In genomic region chr6:88499845-88500699, GRCh38 we compare ENCODE assay signal across 14 cellular contexts.
DNase-seq lines count a peak whose midpoint lies in the region; ATAC-seq, FAIRE-seq and TF ChIP-seq lines count a peak whose summit lies in the region.
"Had no signal": no experiment of that assay in that cellular context is flagged by ENCODE, and none has a peak within 500 bp of the region (broad histone marks: within the 10 kb centered on the region; RNA-seq: fewer than 3 reads in every experiment).

No MANE protein-coding gene starts in this region.

- TF ChIP-seq POLR2A in HepG2 (IDR thresholded peaks at IDR 0.05; ENCODE audit: insufficient read depth in 1 of 2, low read depth in 2 of 2, low read length in 2 of 2) (no peak), esophagus squamous epithelium (IDR thresholded peaks at IDR 0.05) (no peak)

- H3K4me3 ChIP-seq in HepG2 (replicated peaks in 1 of 3; ENCODE audit: insufficient read depth in 1 of 3, low read depth in 2 of 3, low read length in 3 of 3) = no peak overlapping the region
- H3K4me3 ChIP-seq in esophagus squamous epithelium = no peak overlapping the region
- H3K4me3 ChIP-seq: gastrocnemius medialis had no signal

- FAIRE-seq in HepG2 (lab: Jason Lieb, UNC) = no peak

- no peak overlapping the region for H2AFZ ChIP-seq in HepG2 (ENCODE audit: low read length)

- DNase-seq in RPMI8226 (peak; percentile 23), HepG2 (ENCODE audit: low spot score) (no peak), GF-D8 (lab: John Stamatoyannopoulos, UW) (no peak), RKO (ENCODE audit: low spot score) (no peak), esophagus squamous epithelium (lab: John Stamatoyannopoulos, UW) (no peak)
- DNase-seq: AML-193; effector memory CD4-positive, alpha-beta T cell; gastrocnemius medialis; Kasumi-1; stimulated activated CD4-positive, alpha-beta T cell treated with anti-CD3 and anti-CD28 coated beads, Interleukin-2, amount 100 ng/mL, for 48 hours; stimulated activated naive CD4-positive, alpha-beta T cell had no signal

- H3K9me3 ChIP-seq in HepG2 (ENCODE audit: low read length) = no peaks in the 10 kb centered on the region
- H3K9me3 ChIP-seq in esophagus squamous epithelium = no peaks in the 10 kb centered on the region
- H3K9me3 ChIP-seq: gastrocnemius medialis had no signal

- TF ChIP-seq CTCF in HepG2 (CRISPR knock-in tag; IDR thresholded peaks at IDR 0.05) (no peak), esophagus squamous epithelium (IDR thresholded peaks at IDR 0.05) (no peak)

- H3K36me3 ChIP-seq in HepG2 (replicated peaks in 1 of 2; ENCODE audit: control insufficient read depth in 1 of 2, insufficient read depth in 2 of 2, low read length in 2 of 2) (no peaks in the 10 kb centered on the region), esophagus squamous epithelium (no peaks in the 10 kb centered on the region)
- H3K36me3 ChIP-seq: gastrocnemius medialis had no signal

- intact Hi-C loops in HepG2 (cut with micrococcal nuclease; ENCODE audit: unreplicated experiment) (no loop called here), esophagus squamous epithelium (cut with DNase I) (no loop called here)

- ATAC-seq in GM18861 (IDR thresholded peaks at IDR 0.05; ENCODE audit: unreplicated experiment) (peak; percentile 84), GM21529 (IDR thresholded peaks at IDR 0.05; ENCODE audit: unreplicated experiment) (peak; percentile 80), HG03135 (IDR thresholded peaks at IDR 0.05; ENCODE audit: unreplicated experiment) (peak; percentile 56), HepG2 (no peak)
- ATAC-seq: gastrocnemius medialis had no signal

- 25% methylated on average over 6 of the region's 7 CpGs for WGBS in HepG2 (ENCODE audit: low lambda C conversion rate)
- 55 to 76% methylated on average over 7 of the region's 7 CpGs for WGBS in esophagus squamous epithelium, 2 donors

- TF ChIP-seq EP300 in HepG2 (IDR thresholded peaks at IDR 0.05; ENCODE audit: low read depth in 2 of 2, low read length in 2 of 2) = no peak
- TF ChIP-seq EP300 in HepG2 (CRISPR knock-in tag; IDR thresholded peaks at IDR 0.05; ENCODE audit: borderline replicate concordance) = no peak

- H3K4me2 ChIP-seq in HepG2 (ENCODE audit: low read depth, low read length) = no peak overlapping the region

- no TSS peak for BruUV-seq in HepG2 (replicated peaks; lab: Mats Ljungman, UMichigan)

- POLR2A ChIA-PET in HepG2 (lab: Yijun Ruan, JAX) = no interaction called here

- H3K79me2 ChIP-seq in HepG2 (ENCODE audit: insufficient read depth, low read length) = no peaks in the 10 kb centered on the region

- H3K4me1 ChIP-seq in HepG2 (ENCODE audit: insufficient read depth, low read length) = no peaks in the 10 kb centered on the region
- H3K4me1 ChIP-seq in esophagus squamous epithelium = no peaks in the 10 kb centered on the region
- H3K4me1 ChIP-seq: gastrocnemius medialis had no signal

- no peak for TF ChIP-seq RAD21 in HepG2 (CRISPR knock-in tag; IDR thresholded peaks at IDR 0.05)

- no peak overlapping the region for H3K27ac ChIP-seq in HepG2 (ENCODE audit: extremely low read length, insufficient read depth, low read length)
- H3K27ac ChIP-seq in esophagus squamous epithelium = no peak overlapping the region
- H3K27ac ChIP-seq: gastrocnemius medialis had no signal

- peaks cover 1 to 15% of the 10 kb centered on the region in 2 experiments; a peak in 2 of 5 replicates for H3K27me3 ChIP-seq in HepG2 (ENCODE audit: control insufficient read depth in 1 of 2, insufficient read depth in 2 of 2, low read length in 2 of 2)
- H3K27me3 ChIP-seq in esophagus squamous epithelium = no peaks in the 10 kb centered on the region
- H3K27me3 ChIP-seq: gastrocnemius medialis had no signal

- no peaks in the 10 kb centered on the region for H4K20me1 ChIP-seq in HepG2 (ENCODE audit: insufficient read depth, low read length)

- CTCF ChIA-PET in HepG2 (lab: Yijun Ruan, JAX; ENCODE audit: low intra/inter-chr PET ratio, low total read pairs) = no interaction called here

- in situ Hi-C loops in HepG2 (cut with HindIII; ENCODE audit: extremely low pct_ligation_motif_present, low pct_unique_long_range_greater_than_20kb) = no loop called here

- no peak overlapping the region for H3K9ac ChIP-seq in HepG2 (ENCODE audit: insufficient read depth, low read depth, low read length)

TF ChIP-seq in HepG2, 621 proteins besides CTCF, POLR2A, EP300 and RAD21:
- TF ChIP-seq ELF3 (CRISPR knock-in tag; IDR thresholded peaks at IDR 0.05) (no peak), ZNF280B (CRISPR knock-in tag; IDR thresholded peaks at IDR 0.05; ENCODE audit: borderline replicate concordance) (no peak), ZNF615 (CRISPR knock-in tag; IDR thresholded peaks at IDR 0.05; ENCODE audit: borderline replicate concordance) (no peak)
